ENCODE assay signal across 1 cellular context in genomic region chr6:10412948-10413849, GRCh38.
TF ChIP-seq lines count a peak whose summit lies in the region.

No MANE protein-coding gene starts in this region.

TF ChIP-seq in HEK293, 187 proteins besides CTCF, POLR2A, EP300 and RAD21 (continued from another document):
- TF ChIP-seq MEIS1 (CRISPR knock-in tag; IDR thresholded peaks at IDR 0.05; ENCODE audit: borderline replicate concordance) (no peak), GLIS1 (tag by site-specific recombination; IDR thresholded peaks at IDR 0.05) (peak; percentile 41), ZSCAN30 (tag by site-specific recombination; IDR thresholded peaks at IDR 0.05) (no peak), ZNF354C (tag by site-specific recombination; IDR thresholded peaks at IDR 0.05; ENCODE audit: borderline replicate concordance, low read depth) (no peak), ZNF202 (tag by site-specific recombination; IDR thresholded peaks at IDR 0.05; ENCODE audit: borderline replicate concordance) (no peak), ZNF629 (tag by site-specific recombination; IDR thresholded peaks at IDR 0.05) (no peak), ZNF398 (tag by site-specific recombination; IDR thresholded peaks at IDR 0.05) (0 out of 2 replicates have a peak, but pooled peaks have one; percentile 21), AEBP2 (tag by site-specific recombination; IDR thresholded peaks at IDR 0.05; ENCODE audit: borderline replicate concordance) (no peak), ZBTB20 (tag by site-specific recombination; IDR thresholded peaks at IDR 0.05) (peak; percentile 41; the same call in 1 of the 2 replicates), ZFP69B (tag by site-specific recombination; IDR thresholded peaks at IDR 0.05) (no peak), ZNF157 (tag by site-specific recombination; IDR thresholded peaks at IDR 0.05) (no peak), ZBTB7A (tag by site-specific recombination; IDR thresholded peaks at IDR 0.05; ENCODE audit: low read depth) (peak; percentile 76; the same call in 1 of the 2 replicates), ZNF292 (tag by site-specific recombination; IDR thresholded peaks at IDR 0.05; ENCODE audit: borderline replicate concordance, low read depth) (no peak), ZNF433 (tag by site-specific recombination; IDR thresholded peaks at IDR 0.05; ENCODE audit: low read depth) (no peak), GLIS2 (tag by site-specific recombination; IDR thresholded peaks at IDR 0.05) (peak; percentile 92), ZNF10 (tag by site-specific recombination; IDR thresholded peaks at IDR 0.05) (no peak), ATF2 (tag by site-specific recombination; IDR thresholded peaks at IDR 0.05; ENCODE audit: low read depth) (no peak), ZNF132 (tag by site-specific recombination; IDR thresholded peaks at IDR 0.05; ENCODE audit: borderline replicate concordance) (no peak), ZNF416 (tag by site-specific recombination; IDR thresholded peaks at IDR 0.05) (no peak), WT1 (tag by site-specific recombination; IDR thresholded peaks at IDR 0.05) (no peak), ZNF155 (tag by site-specific recombination; IDR thresholded peaks at IDR 0.05) (no peak), ZNF404 (tag by site-specific recombination; IDR thresholded peaks at IDR 0.05) (no peak), ZFP37 (tag by site-specific recombination; IDR thresholded peaks at IDR 0.05) (no peak), ZNF654 (tag by site-specific recombination; IDR thresholded peaks at IDR 0.05; ENCODE audit: low read depth) (no peak), ZNF184 (tag by site-specific recombination; IDR thresholded peaks at IDR 0.05) (no peak), SP3 (tag by site-specific recombination; IDR thresholded peaks at IDR 0.05) (no peak), OSR2 (tag by site-specific recombination; IDR thresholded peaks at IDR 0.05) (no peak), YY2 (tag by site-specific recombination; IDR thresholded peaks at IDR 0.05) (no peak), ZNF837 (tag by site-specific recombination; IDR thresholded peaks at IDR 0.05) (no peak), ZNF19 (tag by site-specific recombination; IDR thresholded peaks at IDR 0.05; ENCODE audit: low read depth) (no peak), SETDB1 (IDR thresholded peaks at IDR 0.05; ENCODE audit: insufficient read length, low read length) (no peak), ZNF394 (tag by site-specific recombination; IDR thresholded peaks at IDR 0.05; ENCODE audit: borderline replicate concordance) (no peak), ZNF624 (tag by site-specific recombination; IDR thresholded peaks at IDR 0.05) (no peak), ZNF600 (tag by site-specific recombination; IDR thresholded peaks at IDR 0.05) (peak; percentile 43; the same call in 1 of the 2 replicates), ZBTB48 (tag by site-specific recombination; IDR thresholded peaks at IDR 0.05) (no peak), ZFHX2 (tag by site-specific recombination; conservative IDR thresholded peaks at IDR 0.05) (peak; percentile 58), ZBTB8A (tag by site-specific recombination; IDR thresholded peaks at IDR 0.05) (0 out of 2 replicates have a peak, but pooled peaks have one; percentile 20), ZNF660 (tag by site-specific recombination; IDR thresholded peaks at IDR 0.05) (no peak), ZNF501 (tag by site-specific recombination; IDR thresholded peaks at IDR 0.05) (no peak), ZNF138 (tag by site-specific recombination; IDR thresholded peaks at IDR 0.05; ENCODE audit: borderline replicate concordance) (no peak), ZNF558 (tag by site-specific recombination; IDR thresholded peaks at IDR 0.05) (no peak), ZNF510 (tag by site-specific recombination; IDR thresholded peaks at IDR 0.05; ENCODE audit: insufficient replicate concordance) (no peak), KLF1 (tag by site-specific recombination; IDR thresholded peaks at IDR 0.05) (0 out of 2 replicates have a peak, but pooled peaks have one; percentile 17), HOXC10 (CRISPR knock-in tag; IDR thresholded peaks at IDR 0.05) (no peak), ZNF175 (tag by site-specific recombination; IDR thresholded peaks at IDR 0.05) (no peak), ZNF626 (tag by site-specific recombination; IDR thresholded peaks at IDR 0.05) (no peak), ZNF302 (tag by site-specific recombination; IDR thresholded peaks at IDR 0.05; ENCODE audit: low read depth) (no peak), IKZF3 (tag by site-specific recombination; IDR thresholded peaks at IDR 0.05) (no peak)
- TF ChIP-seq, protein P1, sequence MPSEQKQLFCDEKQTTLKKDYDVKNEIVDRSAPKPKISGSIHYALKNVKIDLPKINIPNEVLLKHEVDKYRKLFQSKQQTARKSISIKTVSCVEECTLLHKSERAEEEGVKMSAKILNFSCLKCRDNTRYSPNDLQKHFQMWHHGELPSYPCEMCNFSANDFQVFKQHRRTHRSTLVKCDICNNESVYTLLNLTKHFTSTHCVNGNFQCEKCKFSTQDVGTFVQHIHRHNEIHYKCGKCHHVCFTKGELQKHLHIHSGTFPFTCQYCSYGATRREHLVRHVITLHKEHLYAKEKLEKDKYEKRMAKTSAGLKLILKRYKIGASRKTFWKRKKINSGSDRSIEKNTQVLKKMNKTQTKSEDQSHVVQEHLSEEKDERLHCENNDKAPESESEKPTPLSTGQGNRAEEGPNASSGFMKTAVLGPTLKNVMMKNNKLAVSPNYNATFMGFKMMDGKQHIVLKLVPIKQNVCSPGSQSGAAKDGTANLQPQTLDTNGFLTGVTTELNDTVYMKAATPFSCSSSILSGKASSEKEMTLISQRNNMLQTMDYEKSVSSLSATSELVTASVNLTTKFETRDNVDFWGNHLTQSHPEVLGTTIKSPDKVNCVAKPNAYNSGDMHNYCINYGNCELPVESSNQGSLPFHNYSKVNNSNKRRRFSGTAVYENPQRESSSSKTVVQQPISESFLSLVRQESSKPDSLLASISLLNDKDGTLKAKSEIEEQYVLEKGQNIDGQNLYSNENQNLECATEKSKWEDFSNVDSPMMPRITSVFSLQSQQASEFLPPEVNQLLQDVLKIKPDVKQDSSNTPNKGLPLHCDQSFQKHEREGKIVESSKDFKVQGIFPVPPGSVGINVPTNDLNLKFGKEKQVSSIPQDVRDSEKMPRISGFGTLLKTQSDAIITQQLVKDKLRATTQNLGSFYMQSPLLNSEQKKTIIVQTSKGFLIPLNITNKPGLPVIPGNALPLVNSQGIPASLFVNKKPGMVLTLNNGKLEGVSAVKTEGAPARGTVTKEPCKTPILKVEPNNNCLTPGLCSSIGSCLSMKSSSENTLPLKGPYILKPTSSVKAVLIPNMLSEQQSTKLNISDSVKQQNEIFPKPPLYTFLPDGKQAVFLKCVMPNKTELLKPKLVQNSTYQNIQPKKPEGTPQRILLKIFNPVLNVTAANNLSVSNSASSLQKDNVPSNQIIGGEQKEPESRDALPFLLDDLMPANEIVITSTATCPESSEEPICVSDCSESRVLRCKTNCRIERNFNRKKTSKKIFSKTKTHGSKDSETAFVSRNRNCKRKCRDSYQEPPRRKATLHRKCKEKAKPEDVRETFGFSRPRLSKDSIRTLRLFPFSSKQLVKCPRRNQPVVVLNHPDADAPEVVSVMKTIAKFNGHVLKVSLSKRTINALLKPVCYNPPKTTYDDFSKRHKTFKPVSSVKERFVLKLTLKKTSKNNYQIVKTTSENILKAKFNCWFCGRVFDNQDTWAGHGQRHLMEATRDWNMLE (tag by site-specific recombination; conservative IDR thresholded peaks at IDR 0.05; ENCODE audit: low read depth) = no peak
- TF ChIP-seq, protein P2, sequence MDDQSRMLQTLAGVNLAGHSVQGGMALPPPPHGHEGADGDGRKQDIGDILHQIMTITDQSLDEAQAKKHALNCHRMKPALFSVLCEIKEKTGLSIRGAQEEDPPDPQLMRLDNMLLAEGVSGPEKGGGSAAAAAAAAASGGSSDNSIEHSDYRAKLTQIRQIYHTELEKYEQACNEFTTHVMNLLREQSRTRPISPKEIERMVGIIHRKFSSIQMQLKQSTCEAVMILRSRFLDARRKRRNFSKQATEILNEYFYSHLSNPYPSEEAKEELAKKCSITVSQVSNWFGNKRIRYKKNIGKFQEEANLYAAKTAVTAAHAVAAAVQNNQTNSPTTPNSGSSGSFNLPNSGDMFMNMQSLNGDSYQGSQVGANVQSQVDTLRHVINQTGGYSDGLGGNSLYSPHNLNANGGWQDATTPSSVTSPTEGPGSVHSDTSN (CRISPR knock-in tag; IDR thresholded peaks at IDR 0.05) = 0 out of 2 replicates have a peak, but pooled peaks have one; percentile 17
- TF ChIP-seq, protein P3, sequence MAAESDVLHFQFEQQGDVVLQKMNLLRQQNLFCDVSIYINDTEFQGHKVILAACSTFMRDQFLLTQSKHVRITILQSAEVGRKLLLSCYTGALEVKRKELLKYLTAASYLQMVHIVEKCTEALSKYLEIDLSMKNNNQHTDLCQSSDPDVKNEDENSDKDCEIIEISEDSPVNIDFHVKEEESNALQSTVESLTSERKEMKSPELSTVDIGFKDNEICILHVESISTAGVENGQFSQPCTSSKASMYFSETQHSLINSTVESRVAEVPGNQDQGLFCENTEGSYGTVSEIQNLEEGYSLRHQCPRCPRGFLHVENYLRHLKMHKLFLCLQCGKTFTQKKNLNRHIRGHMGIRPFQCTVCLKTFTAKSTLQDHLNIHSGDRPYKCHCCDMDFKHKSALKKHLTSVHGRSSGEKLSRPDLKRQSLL (tag by site-specific recombination; IDR thresholded peaks at IDR 0.05) = peak; percentile 52
- TF ChIP-seq, protein P4, sequence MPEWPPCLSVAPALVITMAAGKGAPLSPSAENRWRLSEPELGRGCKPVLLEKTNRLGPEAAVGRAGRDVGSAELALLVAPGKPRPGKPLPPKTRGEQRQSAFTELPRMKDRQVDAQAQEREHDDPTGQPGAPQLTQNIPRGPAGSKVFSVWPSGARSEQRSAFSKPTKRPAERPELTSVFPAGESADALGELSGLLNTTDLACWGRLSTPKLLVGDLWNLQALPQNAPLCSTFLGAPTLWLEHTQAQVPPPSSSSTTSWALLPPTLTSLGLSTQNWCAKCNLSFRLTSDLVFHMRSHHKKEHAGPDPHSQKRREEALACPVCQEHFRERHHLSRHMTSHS (tag by site-specific recombination; IDR thresholded peaks at IDR 0.05) = no peak
TF ChIP-seq in HEK293: peak in this region for 14.
